In the genomic region with DNA sequence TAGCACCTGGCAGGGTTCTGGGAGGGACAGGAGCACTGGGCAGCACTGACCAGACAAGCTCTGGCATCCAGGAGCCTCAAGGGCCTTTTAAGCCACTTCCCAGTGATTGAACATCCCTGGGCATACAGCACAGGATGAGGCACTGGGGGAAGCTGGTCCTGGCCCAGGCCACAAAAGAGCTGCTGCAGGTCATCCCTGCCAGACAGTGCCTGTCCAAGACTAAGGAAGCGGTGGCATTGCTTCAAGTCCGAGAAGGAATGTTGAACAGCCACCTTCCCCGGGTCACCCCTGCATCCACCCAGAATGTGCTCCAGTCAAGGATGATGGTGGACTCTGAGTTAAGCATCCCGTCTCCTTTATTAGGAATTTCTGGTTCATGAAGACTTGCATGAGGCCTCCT, we compare ENCODE assay signal across 1 cellular context.
TF ChIP-seq lines count a peak whose summit lies in the region.

No MANE protein-coding gene starts in this region.

TF ChIP-seq in SK-N-SH, 30 proteins besides CTCF, POLR2A, EP300 and RAD21 (continued from another document):
- TF ChIP-seq EZH2phosphoT487 (IDR thresholded peaks at IDR 0.05; ENCODE audit: borderline replicate concordance, low read depth) (no peak), MEF2A (IDR thresholded peaks at IDR 0.05; ENCODE audit: borderline replicate concordance, low read depth) (no peak)
